In genomic region chr9:133800266-133800665, GRCh38 we compare ENCODE assay signal across 21 cellular contexts.
"Had no signal": no experiment of that assay in that cellular context is flagged by ENCODE, and none has a peak within 500 bp of the region (broad histone marks: within the 10 kb centered on the region; RNA-seq: fewer than 3 reads in every experiment).

No MANE protein-coding gene starts in this region.

- DNase-seq: colonic mucosa; cortex of kidney; effector CD8-positive, alpha-beta T cell; foreskin melanocyte; gastrocnemius medialis; glutamatergic neuron; head of caudate nucleus; heart right ventricle; hippocampal formation; left cardiac atrium; left lung; left ventricle myocardium superior; lower lobe of right lung; mesenchymal stem cell; mucosa of descending colon had no signal

- H3K27ac ChIP-seq: colonic mucosa, esophagus muscularis mucosa, gastrocnemius medialis, heart right ventricle, left lung, lower lobe of right lung had no signal

- H3K27me3 ChIP-seq: colonic mucosa, esophagus muscularis mucosa, gastrocnemius medialis, heart right ventricle, left lung had no signal

- H3K4me3 Mint-ChIP-seq: dendritic cell treated with granulocyte-macrophage colony-stimulating factor and Interleukin-4, amounts not matched to agents 40 ng/mL and 50 ng/mL, for 4 days; mesothelial cell of epicardium had no signal

- H3K36me3 ChIP-seq: colonic mucosa, gastrocnemius medialis had no signal

- H3K4me1 ChIP-seq: colonic mucosa, esophagus muscularis mucosa, gastrocnemius medialis, heart right ventricle, lower lobe of right lung had no signal

- H3K36me3 Mint-ChIP-seq: mesothelial cell of epicardium had no signal

- FAIRE-seq: endothelial cell of umbilical vein, islet of Langerhans, keratinocyte had no signal

- H3K27me3 Mint-ChIP-seq: dendritic cell treated with granulocyte-macrophage colony-stimulating factor and Interleukin-4, amounts not matched to agents 40 ng/mL and 50 ng/mL, for 4 days had no signal

- ATAC-seq: gastrocnemius medialis, heart right ventricle, left cardiac atrium, left lung, left ventricle myocardium superior, lower lobe of right lung, mucosa of descending colon had no signal

- H3K27ac Mint-ChIP-seq: dendritic cell treated with granulocyte-macrophage colony-stimulating factor and Interleukin-4, amounts not matched to agents 40 ng/mL and 50 ng/mL, for 4 days; mesothelial cell of epicardium had no signal

- H3K9me3 Mint-ChIP-seq: dendritic cell treated with granulocyte-macrophage colony-stimulating factor and Interleukin-4, amounts not matched to agents 40 ng/mL and 50 ng/mL, for 4 days; mesothelial cell of epicardium had no signal

- H3K4me3 ChIP-seq: colonic mucosa, esophagus muscularis mucosa, gastrocnemius medialis, heart right ventricle, left lung, lower lobe of right lung, mucosa of descending colon had no signal

- H3K9me3 ChIP-seq: colonic mucosa, esophagus muscularis mucosa, gastrocnemius medialis, heart right ventricle, left lung, lower lobe of right lung, mucosa of descending colon had no signal
